Comparison of ENCODE assay signal across 19 cellular contexts in genomic region chr6:52365317-52365716, GRCh38.
"Had no signal": no experiment of that assay in that cellular context is flagged by ENCODE, and none has a peak within 500 bp of the region (broad histone marks: within the 10 kb centered on the region; RNA-seq: fewer than 3 reads in every experiment).

No MANE protein-coding gene starts in this region.

- H3K27me3 Mint-ChIP-seq: activated CD4-positive, alpha-beta memory T cell treated with anti-CD3 and anti-CD28 coated beads for 36 hours; memory B cell; naive B cell had no signal

- H3K27ac Mint-ChIP-seq: activated CD4-positive, alpha-beta memory T cell treated with anti-CD3 and anti-CD28 coated beads for 36 hours; activated T-helper 2 cell treated with anti-CD3 and anti-CD28 coated beads, Interferon-gamma antibody, Interleukin-2, Interleukin-4, amounts not matched to agents 10 μg/mL and 5 μg/mL and 100 μg/mL, durations not matched to agents 14 hours and 24 hours and 36 hours; memory B cell; T-helper 2 cell treated with Interferon-gamma antibody and Interleukin-4, amounts not matched to agents 5 μg/mL and 100 μg/mL, for 36 hours had no signal

- H3K27me3 ChIP-seq: pancreas, transverse colon, vagina had no signal

- H3K36me3 ChIP-seq: pancreas, vagina had no signal

- H3K36me3 Mint-ChIP-seq: naive B cell had no signal

- H3K4me3 ChIP-seq: mucosa of descending colon, pancreas, transverse colon, vagina had no signal

- H3K4me3 Mint-ChIP-seq: activated CD4-positive, alpha-beta memory T cell treated with anti-CD3 and anti-CD28 coated beads for 36 hours; memory B cell; T-helper 2 cell treated with Interferon-gamma antibody and Interleukin-4, amounts not matched to agents 5 μg/mL and 100 μg/mL, for 36 hours had no signal

- H3K27ac ChIP-seq: pancreas, transverse colon, vagina had no signal

- H3K9me3 Mint-ChIP-seq: activated CD4-positive, alpha-beta memory T cell treated with anti-CD3 and anti-CD28 coated beads for 36 hours; activated T-helper 2 cell treated with anti-CD3 and anti-CD28 coated beads, Interferon-gamma antibody, Interleukin-2, Interleukin-4, amounts not matched to agents 10 μg/mL and 5 μg/mL and 100 μg/mL, durations not matched to agents 14 hours and 24 hours and 36 hours; memory B cell; naive B cell; T-helper 2 cell treated with Interferon-gamma antibody and Interleukin-4, amounts not matched to agents 5 μg/mL and 100 μg/mL, for 36 hours had no signal

- ATAC-seq: left ventricle myocardium superior, mucosa of descending colon, pancreas had no signal

- H3K9me3 ChIP-seq: mucosa of descending colon, pancreas, transverse colon, vagina had no signal

- DNase-seq: activated CD4-positive, alpha-beta memory T cell treated with anti-CD3 and anti-CD28 coated beads for 36 hours; activated naive CD4-positive, alpha-beta T cell treated with Interleukin-2 at 50 U/mL for 16 hours; activated T-cell treated with anti-CD3 and anti-CD28 coated beads, Interleukin-2, amount 50 U/mL, for 1 hour; amniotic stem cell; erythroblast; foreskin melanocyte; kidney; left ventricle myocardium superior; mucosa of descending colon; naive B cell; pancreas; stimulated activated CD8-positive, alpha-beta memory T cell treated with anti-CD3 and anti-CD28 coated beads, Interleukin-4, amount 100 ng/mL, for 48 hours; stimulated activated naive CD4-positive, alpha-beta T cell; SW 1271; transverse colon had no signal
